Comparison of ENCODE assay signal across 10 cellular contexts in genomic region chr10:30453764-30454527, GRCh38. TPM values are rescaled to one million over a fixed set of nuclear protein-coding genes. Genes with fewer than 3 reads are reported as not detected.
DNase-seq lines count a peak whose midpoint lies in the region; TF ChIP-seq lines count a peak whose summit lies in the region.
"Had no signal": no experiment of that assay in that cellular context is flagged by ENCODE, and none has a peak within 500 bp of the region (broad histone marks: within the 10 kb centered on the region; RNA-seq: fewer than 3 reads in every experiment).

No MANE protein-coding gene starts in this region.

- H3K9ac ChIP-seq in fibroblast of lung (ENCODE audit: insufficient read depth, low read length) (no peak overlapping the region), parathyroid adenoma (no peak overlapping the region)

- peak overlapping the region; percentile 93 for H3K27ac ChIP-seq in ACC112 (ENCODE audit: low read depth, low read length)
- peak overlapping the region; percentile 12; the same call in 1 of the 2 replicates for H3K27ac ChIP-seq in PC-9
- peak overlapping the region; percentile 83 for H3K27ac ChIP-seq in fibroblast of lung (ENCODE audit: insufficient read depth, low read length)
- peak overlapping the region; percentile 3 for H3K27ac ChIP-seq in parathyroid adenoma

- peaks cover 25% of the 10 kb centered on the region for H3K4me1 ChIP-seq in ACC112 (ENCODE audit: control insufficient read depth, insufficient read depth, low read length, unreplicated experiment)
- no peaks in the 10 kb centered on the region for H3K4me1 ChIP-seq in PC-9 (replicated peaks; ENCODE audit: insufficient read depth)
- peaks cover 21% of the 10 kb centered on the region for H3K4me1 ChIP-seq in fibroblast of lung (ENCODE audit: control insufficient read depth, extremely low read depth, insufficient read depth, low read length)
- no peaks in the 10 kb centered on the region for H3K4me1 ChIP-seq in parathyroid adenoma
- no peaks in the 10 kb centered on the region for H3K4me1 ChIP-seq in BE2C

- CTCF ChIA-PET in PC-9 (lab: Charles Lee), result no interaction called here

- no peak for DNase-seq in PC-9
- no peak for DNase-seq in fibroblast of lung (ENCODE audit: low read depth in 2 of 2)
- no peak for DNase-seq in NCI-H2227 treated with DMSO at 0.1 percent for 48 hours (lab: John Stamatoyannopoulos, UW)
- no peak for DNase-seq in SHP77 treated with DMSO at 0.1 percent for 48 hours (lab: John Stamatoyannopoulos, UW)
- no peak for DNase-seq in LoVo (ENCODE audit: low spot score)
- no peak for DNase-seq in BE2C
- DNase-seq: activated gamma-delta T cell treated with Interleukin-2 at 50 U/mL for 16 hours, C1 segment of cervical spinal cord had no signal

- H3K4me3 ChIP-seq in ACC112 (ENCODE audit: low read depth, low read length), result peak overlapping the region; percentile 51
- H3K4me3 ChIP-seq in PC-9, result no peak overlapping the region
- peak overlapping the region in 1 of 4 experiments; percentile 3 for H3K4me3 ChIP-seq in fibroblast of lung (replicated peaks in 1 of 4; ENCODE audit: control extremely low read depth in 1 of 4, insufficient read depth in 1 of 4, low read depth in 3 of 4, low read length in 4 of 4)
- no peak overlapping the region for H3K4me3 ChIP-seq in parathyroid adenoma (ENCODE audit: low read depth, low read length)
- no peak overlapping the region for H3K4me3 ChIP-seq in BE2C (ENCODE audit: low read depth, low read length)

- POLR2A ChIA-PET in PC-9 (lab: Charles Lee; ENCODE audit: unreplicated experiment), result no interaction called here

- H2AFZ ChIP-seq in ACC112 (ENCODE audit: low read length, unreplicated experiment) (no peak overlapping the region), PC-9 (no peak overlapping the region), fibroblast of lung (ENCODE audit: low read length) (no peak overlapping the region), parathyroid adenoma (no peak overlapping the region)

- H3F3A ChIP-seq in PC-9 (ENCODE audit: insufficient read depth, low read depth), result no peaks in the 10 kb centered on the region

- H3K79me2 ChIP-seq in ACC112 (ENCODE audit: control insufficient read depth, insufficient read depth, low read length, unreplicated experiment) (no peaks in the 10 kb centered on the region), PC-9 (ENCODE audit: low read depth) (no peaks in the 10 kb centered on the region), fibroblast of lung (ENCODE audit: control insufficient read depth, insufficient read depth, low read length) (no peaks in the 10 kb centered on the region), parathyroid adenoma (no peaks in the 10 kb centered on the region)

- H3K9me3 ChIP-seq in PC-9 (ENCODE audit: insufficient read depth, low read depth) (no peaks in the 10 kb centered on the region), fibroblast of lung (ENCODE audit: control insufficient read depth, insufficient read depth, low read depth, low read length) (no peaks in the 10 kb centered on the region), parathyroid adenoma (ENCODE audit: control insufficient read depth, low read length) (no peaks in the 10 kb centered on the region), BE2C (no peaks in the 10 kb centered on the region)

- no peaks in the 10 kb centered on the region for H3K9me2 ChIP-seq in PC-9 (ENCODE audit: insufficient read depth)

- no TSS peak for BruUV-seq in PC-9 (replicated peaks; lab: Mats Ljungman, UMichigan)

- TF ChIP-seq CTCF in PC-9 (conservative IDR thresholded peaks at IDR 0.05), result no peak
- TF ChIP-seq CTCF in fibroblast of lung (conservative IDR thresholded peaks at IDR 0.05 in 1 of 2, IDR thresholded peaks at IDR 0.05 in 1 of 2; ENCODE audit: low read depth in 1 of 2, low read length in 2 of 2), result no peak
- TF ChIP-seq CTCF in parathyroid adenoma (IDR thresholded peaks at IDR 0.05), result no peak
- TF ChIP-seq CTCF in BE2C (IDR thresholded peaks at IDR 0.05; ENCODE audit: low read depth, low read length), result no peak

- no peak overlapping the region for H3K4me2 ChIP-seq in PC-9
- peak overlapping the region; percentile 34 for H3K4me2 ChIP-seq in fibroblast of lung (ENCODE audit: extremely low read depth, insufficient read depth, low read length)
- H3K4me2 ChIP-seq in parathyroid adenoma (ENCODE audit: low read length), result no peak overlapping the region

- intact Hi-C loops in PC-9 (cut with micrococcal nuclease; ENCODE audit: unreplicated experiment), result no loop called here

- peaks cover 5% of the 10 kb centered on the region for H3K36me3 ChIP-seq in ACC112 (ENCODE audit: insufficient read depth, low read length)
- H3K36me3 ChIP-seq in PC-9 (ENCODE audit: low read depth), result 0 out of 2 replicates have a peak, but pooled peaks cover 3% of the 10 kb centered on the region
- H3K36me3 ChIP-seq in fibroblast of lung (ENCODE audit: control insufficient read depth, insufficient read depth, low read length), result peaks cover 5% of the 10 kb centered on the region
- no peaks in the 10 kb centered on the region for H3K36me3 ChIP-seq in parathyroid adenoma (ENCODE audit: control insufficient read depth, insufficient read depth, low read length)
- H3K36me3 ChIP-seq in BE2C, result no peaks in the 10 kb centered on the region

- no peaks in the 10 kb centered on the region for H4K20me1 ChIP-seq in PC-9 (ENCODE audit: insufficient read depth)
- H4K20me1 ChIP-seq in fibroblast of lung (ENCODE audit: control insufficient read depth, extremely low read depth, insufficient read depth, low read length), result no peaks in the 10 kb centered on the region

- H3K27me3 ChIP-seq in ACC112 (ENCODE audit: insufficient read depth, low read length), result no peaks in the 10 kb centered on the region
- no peaks in the 10 kb centered on the region for H3K27me3 ChIP-seq in PC-9 (ENCODE audit: insufficient read depth, low read depth)
- no peaks in the 10 kb centered on the region for H3K27me3 ChIP-seq in fibroblast of lung (ENCODE audit: control insufficient read depth, insufficient read depth, low read length)
- no peaks in the 10 kb centered on the region for H3K27me3 ChIP-seq in parathyroid adenoma (ENCODE audit: control insufficient read depth, insufficient read depth, low read length)
- no peaks in the 10 kb centered on the region for H3K27me3 ChIP-seq in BE2C

RNA-seq across cellular contexts. Expression of gene MAP3K8, which starts 20.0 kb away (rescaled TPM):
- total RNA-seq in PC-9 (2021), result 14.3 and 16.4 TPM in 2 replicates
- total RNA-seq in fibroblast of lung, result 15.7 and 20.0 TPM in 2 replicates
- 16.9 and 52.6 TPM in 2 replicates for polyA plus RNA-seq in fibroblast of lung
- polyA plus RNA-seq in fibroblast of lung (2012), result 10.4 and 26.6 TPM in 2 replicates
- polyA minus RNA-seq in fibroblast of lung (ENCODE audit: low replicate concordance), result 9.6 and 20.6 TPM in 2 replicates
- not detected for polyA plus RNA-seq in BE2C (2012; ENCODE audit: insufficient read depth, insufficient read length, low read depth)

Comparison
In these comparisons a context has a peak if more than half of its experiments do, and no peak if none do; other contexts are left out.
1. H3K27ac ChIP-seq: peak in every context shown above with its lines; median percentile 93 in ACC112; 83 in fibroblast of lung; 12 in PC-9; 3 in parathyroid adenoma.